8 cellular contexts compared by ENCODE assay signal in the genomic region with DNA sequence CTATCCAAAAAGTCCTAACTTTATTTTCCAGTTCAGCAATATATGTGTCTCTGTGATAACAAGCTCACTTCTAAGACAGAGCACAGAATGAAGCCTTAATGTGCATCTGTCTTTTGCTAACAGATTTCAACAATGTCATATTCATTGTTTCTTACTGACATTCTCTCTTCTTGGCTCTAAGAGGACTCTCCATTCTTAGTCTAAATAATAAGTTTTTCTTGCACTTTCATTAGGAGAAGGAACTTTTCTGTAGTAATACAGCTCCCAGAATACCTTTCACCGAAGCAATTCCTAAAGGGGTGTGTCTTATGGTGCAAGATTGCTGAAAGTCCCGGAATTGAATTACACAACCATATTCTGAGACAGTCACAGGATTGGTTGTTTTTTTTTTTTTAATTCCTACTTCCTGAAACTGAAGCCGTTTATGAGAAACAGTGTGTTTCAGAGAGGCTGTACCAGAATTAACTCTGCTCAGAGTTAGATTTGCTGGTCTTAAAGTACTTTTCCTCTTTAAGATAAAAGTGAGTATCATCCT. TPM values are rescaled to one million over a fixed set of nuclear protein-coding genes. Genes with fewer than 3 reads are reported as not detected.
DNase-seq lines count a peak whose midpoint lies in the region; ATAC-seq and TF ChIP-seq lines count a peak whose summit lies in the region.

A gene (plus strand): TSS at position 421 of the 535 bp plus-strand sequence.

- H3K36me3 ChIP-seq in upper lobe of left lung: no peaks in the 10 kb centered on the region

- peak within 1 kb of the TSS; percentile 19 to 55 for H3K4me3 ChIP-seq in cardiac fibroblast (replicated peaks in 1 of 2; ENCODE audit: low read depth in 2 of 2, low read length in 2 of 2)
- peak within 1 kb of the TSS in 3 of 4 donors; percentile 29 to 49 (median 48) for H3K4me3 ChIP-seq in upper lobe of left lung

- peak in 2 of 4 donors; percentile 46 to 69 for TF ChIP-seq POLR2A in upper lobe of left lung (IDR thresholded peaks at IDR 0.05)

- H3K4me3 Mint-ChIP-seq in memory B cell: peak within 1 kb of the TSS; percentile 81

- peak; percentile 13 to 87 (median 50) for TF ChIP-seq EP300 in upper lobe of left lung (IDR thresholded peaks at IDR 0.05)

- H3K27ac Mint-ChIP-seq in memory B cell: peak within 1 kb of the TSS; percentile 82

- 1 to 5% methylated on average over 3 of the region's 3 CpGs for WGBS in upper lobe of left lung, 2 donors

- H3K4me1 ChIP-seq in upper lobe of left lung: peaks cover 9 to 25% (median 22%) of the 10 kb centered on the region in 4 donors

- DNase-seq in AG09319 (ENCODE audit: extremely low read depth, low read depth): peak; percentile 82
- DNase-seq in OCI-M1 (lab: John Stamatoyannopoulos, UW): peak; percentile 96
- peak; percentile 95 for DNase-seq in cardiac fibroblast (ENCODE audit: low read depth in 2 of 2)
- DNase-seq in memory B cell (ENCODE audit: low spot score in 2 of 2): no peak
- DNase-seq in upper lobe of left lung: no peak
- DNase-seq in NCI-H1694 (lab: John Stamatoyannopoulos, UW): no peak

- H3K4me1 Mint-ChIP-seq in memory B cell: peaks cover 11% of the 10 kb centered on the region

- H3K36me3 Mint-ChIP-seq in memory B cell: peaks cover 2% of the 10 kb centered on the region

- H3K27me3 Mint-ChIP-seq in memory B cell: no peaks in the 10 kb centered on the region

- ATAC-seq in GM18873 (IDR thresholded peaks at IDR 0.05; ENCODE audit: low FRiP score, unreplicated experiment) (peak; percentile 83), HG03097 (IDR thresholded peaks at IDR 0.05; ENCODE audit: low FRiP score, unreplicated experiment) (peak; percentile 82), memory B cell (ENCODE audit: low read depth) (peak; percentile 98), upper lobe of left lung (ENCODE audit: low FRiP score in 2 of 2) (peak; percentile 94 to 97)

- TF ChIP-seq CTCF in AG09319 (IDR thresholded peaks at IDR 0.05; ENCODE audit: low read depth, low read length): no peak
- TF ChIP-seq CTCF in cardiac fibroblast (IDR thresholded peaks at IDR 0.05; ENCODE audit: low read depth, low read length): no peak
- no peak for TF ChIP-seq CTCF in upper lobe of left lung (IDR thresholded peaks at IDR 0.05)

- H3K27ac ChIP-seq in upper lobe of left lung: peak within 1 kb of the TSS; percentile 76 to 86 (median 84)

- peaks cover 2% of the 10 kb centered on the region for H3K9me3 Mint-ChIP-seq in memory B cell

- no peaks in the 10 kb centered on the region for H3K9me3 ChIP-seq in upper lobe of left lung

- no peaks in the 10 kb centered on the region for H3K27me3 ChIP-seq in upper lobe of left lung

RNA-seq across cellular contexts. Expression of the gene that starts here (rescaled TPM):
- total RNA-seq in upper lobe of left lung: 10 to 100 TPM; 22.7 to 68.0 (median 35.6) TPM

Comparison
In these comparisons a context has a peak if more than half of its experiments do, and no peak if none do; other contexts are left out.
1. DNase-seq: peak in AG09319 (single experiment), OCI-M1 (single experiment) and cardiac fibroblast (2 of 2); none in memory B cell (0 of 2), upper lobe of left lung (0 of 2) and NCI-H1694 (single experiment).
2. Peak in every context shown above with its lines, with median percentiles within 50 percentile points of each other: ATAC-seq.